ENCODE assay signal across 8 cellular contexts in genomic region chr12:108305520-108305919, GRCh38. TPM values are rescaled to one million over a fixed set of nuclear protein-coding genes. Genes with fewer than 3 reads are reported as not detected.
A peak's percentile ranks its signal among the peaks of the same experiment; 100 is the strongest.
DNase-seq lines count a peak whose midpoint lies in the region; ATAC-seq, FAIRE-seq and TF ChIP-seq lines count a peak whose summit lies in the region.

No MANE protein-coding gene starts in this region.

- H3K36me3 ChIP-seq in bronchial epithelial cell (ENCODE audit: control insufficient read depth, insufficient read depth, low read length) (no peaks in the 10 kb centered on the region), right lobe of liver (no peaks in the 10 kb centered on the region), tibial artery (no peaks in the 10 kb centered on the region)
- no peaks in the 10 kb centered on the region for H3K36me3 ChIP-seq in effector memory CD4-positive, alpha-beta T cell (ENCODE audit: control insufficient read depth, insufficient read depth, low read length)

- no peak for TF ChIP-seq POLR2A in right lobe of liver (IDR thresholded peaks at IDR 0.05)

- intact Hi-C loops in right lobe of liver (cut with DNase I) (no loop called here), tibial artery (cut with DNase I; ENCODE audit: low total_unique reads) (no loop called here)

- peak; percentile 54 to 78 (median 64) for ATAC-seq in right lobe of liver
- ATAC-seq in GM18858 (IDR thresholded peaks at IDR 0.05; ENCODE audit: unreplicated experiment) = no peak

- TF ChIP-seq CTCF in bronchial epithelial cell (IDR thresholded peaks at IDR 0.05; ENCODE audit: insufficient read depth, low read length, severe bottlenecking) (no peak), right lobe of liver (IDR thresholded peaks at IDR 0.05) (no peak), tibial artery (IDR thresholded peaks at IDR 0.05) (no peak)

- H3K4me3 ChIP-seq in bronchial epithelial cell (ENCODE audit: low read depth, low read length) (no peak overlapping the region), right lobe of liver (no peak overlapping the region), tibial artery (peak overlapping the region; percentile 36 to 43)
- H3K4me3 ChIP-seq in effector memory CD4-positive, alpha-beta T cell (ENCODE audit: insufficient read depth, low read depth, low read length, poor library complexity, severe bottlenecking) = no peak overlapping the region

- H3K4me1 ChIP-seq in right lobe of liver (no peaks in the 10 kb centered on the region), tibial artery (peaks cover 0 to 84% (median 56%) of the 10 kb centered on the region in 4 donors)
- peaks cover 4% of the 10 kb centered on the region for H3K4me1 ChIP-seq in effector memory CD4-positive, alpha-beta T cell (ENCODE audit: control insufficient read depth, insufficient read depth, low read length, poor library complexity, severe bottlenecking)

- H3K27me3 ChIP-seq in bronchial epithelial cell (ENCODE audit: control insufficient read depth, insufficient read depth, low read length) (peaks cover 1% of the 10 kb centered on the region), right lobe of liver (no peaks in the 10 kb centered on the region), tibial artery (no peaks in the 10 kb centered on the region)
- no peaks in the 10 kb centered on the region for H3K27me3 ChIP-seq in effector memory CD4-positive, alpha-beta T cell (replicated peaks; ENCODE audit: control insufficient read depth, insufficient read depth, low read length, poor library complexity, severe bottlenecking)

- no peak for FAIRE-seq in bronchial epithelial cell (lab: Jason Lieb, UNC)

- 30% methylated on average over 2 of the region's 9 CpGs for WGBS in right lobe of liver (ENCODE audit: insufficient coverage, low coverage, low lambda C conversion rate, missing lambda C conversion rate)

- no peaks in the 10 kb centered on the region for H3K9me3 ChIP-seq in right lobe of liver
- H3K9me3 ChIP-seq in tibial artery = no peaks in the 10 kb centered on the region
- H3K9me3 ChIP-seq in effector memory CD4-positive, alpha-beta T cell (ENCODE audit: control insufficient read depth, low read length) = no peaks in the 10 kb centered on the region

- H3K27ac ChIP-seq in right lobe of liver (peak overlapping the region in 2 of 3 donors; percentile 22 to 48), tibial artery (peak overlapping the region; percentile 83 to 90)
- H3K27ac ChIP-seq in effector memory CD4-positive, alpha-beta T cell (ENCODE audit: insufficient read depth, low read length, poor library complexity, severe bottlenecking) = no peak overlapping the region

- DNase-seq in activated CD4-positive, alpha-beta T cell treated with anti-CD3 and anti-CD28 coated beads for 48 hours = peak; percentile 29
- no peak for DNase-seq in activated CD4-positive, alpha-beta T cell treated with anti-CD3 and anti-CD28 coated beads, Interleukin-2, amount 50 U/mL, for 4 hours
- DNase-seq in bronchial epithelial cell (ENCODE audit: low read depth) (peak; percentile 26), right lobe of liver (peak in 2 of 3 donors; percentile 54 to 66), tibial artery (peak; percentile 96 to 97), NCI-H1930 (lab: John Stamatoyannopoulos, UW) (no peak)
- DNase-seq in effector memory CD4-positive, alpha-beta T cell = no peak

RNA-seq across cellular contexts. Expression of gene CMKLR1, which starts 33.6 kb away (rescaled TPM):
- total RNA-seq in bronchial epithelial cell (not detected in 2 replicates), right lobe of liver (1 to 10 TPM; 1.5 to 8.2 (median 4.2) TPM)

Comparison
In these comparisons a context has a peak if more than half of its experiments do, and no peak if none do; other contexts are left out.
1. DNase-seq: peak in activated CD4-positive, alpha-beta T cell treated with anti-CD3 and anti-CD28 coated beads for 48 hours (single experiment), bronchial epithelial cell (single experiment), right lobe of liver (2 of 3) and tibial artery (2 of 2); none in activated CD4-positive, alpha-beta T cell treated with anti-CD3 and anti-CD28 coated beads, Interleukin-2, amount 50 U/mL, for 4 hours (0 of 2), NCI-H1930 (0 of 2) and effector memory CD4-positive, alpha-beta T cell (0 of 3).
2. H3K4me3 ChIP-seq: peak in tibial artery (2 of 2); none in bronchial epithelial cell (single experiment), right lobe of liver (0 of 3) and effector memory CD4-positive, alpha-beta T cell (single experiment).